Comparison of ENCODE assay signal across 26 cellular contexts in the genomic region with DNA sequence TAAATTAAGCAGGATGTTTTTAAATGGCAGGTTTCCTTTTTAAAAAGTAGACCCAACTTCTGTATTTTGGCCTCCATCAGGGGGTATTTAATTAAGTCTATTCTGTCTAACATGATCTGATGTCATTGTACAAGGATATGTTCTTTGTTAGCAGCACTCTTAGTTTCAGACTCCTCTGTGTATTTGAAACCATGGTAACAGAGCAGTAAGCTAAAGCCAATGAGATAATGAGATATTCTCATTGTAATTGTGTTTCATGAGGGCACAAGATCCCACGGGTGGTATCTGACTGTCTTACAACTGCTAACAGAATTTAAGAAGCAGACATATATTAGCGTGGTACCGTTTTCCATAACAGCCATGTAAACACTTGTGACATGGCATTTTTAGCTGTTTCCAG.
A peak's percentile ranks its signal among the peaks of the same experiment; 100 is the strongest.
DNase-seq lines count a peak whose midpoint lies in the region; ATAC-seq, FAIRE-seq and TF ChIP-seq lines count a peak whose summit lies in the region.
"Had no signal": no experiment of that assay in that cellular context is flagged by ENCODE, and none has a peak within 500 bp of the region (broad histone marks: within the 10 kb centered on the region; RNA-seq: fewer than 3 reads in every experiment).

No MANE protein-coding gene starts in this region.

- BruUV-seq in K562 (replicated peaks; lab: Mats Ljungman, UMichigan) (no TSS peak), mammary epithelial cell (replicated peaks; lab: Mats Ljungman, UMichigan) (no TSS peak)

- H3K36me3 Mint-ChIP-seq in activated CD4-positive, alpha-beta T cell treated with anti-CD3 and anti-CD28 coated beads, Interleukin-2, amount 10 ng/mL, durations not matched to agents 24 days and 14 days (ENCODE audit: low read depth), result no peaks in the 10 kb centered on the region
- H3K36me3 Mint-ChIP-seq: IgD-negative memory B cell, mesothelial cell of epicardium, natural killer cell had no signal

- H4K20me1 ChIP-seq in K562 (replicated peaks; ENCODE audit: control insufficient read depth, insufficient read depth, low read length), result no peaks in the 10 kb centered on the region
- no peaks in the 10 kb centered on the region for H4K20me1 ChIP-seq in mammary epithelial cell (ENCODE audit: insufficient read depth, low read length)

- CTCF ChIA-PET in K562 (lab: Yijun Ruan, JAX; ENCODE audit: low intra/inter-chr PET ratio) (no interaction called here), mammary epithelial cell (lab: Charles Lee; ENCODE audit: low non-redundant PET) (no interaction called here)

- WGBS in K562 (ENCODE audit: insufficient coverage, low coverage, missing lambda C conversion rate), result 0% methylated on average over 3 of the region's 3 CpGs
- WGBS in mesodermal cell (ENCODE audit: insufficient coverage in 2 of 2), 2 experiments, result 100% methylated on average over 1 of the region's 3 CpGs; no CpG with 5 or more reads in 1 of the 2 experiments
- 31% methylated on average over 3 of the region's 3 CpGs for WGBS in mammary epithelial cell (ENCODE audit: low coverage, missing lambda C conversion rate)

- H2AFZ ChIP-seq in K562 (ENCODE audit: low read depth, low read length), result no peak overlapping the region
- no peak overlapping the region for H2AFZ ChIP-seq in mammary epithelial cell (ENCODE audit: low read depth, low read length)

- H3K27ac ChIP-seq in K562 (ENCODE audit: extremely low read depth, low read depth, low read length) (no peak overlapping the region), mesodermal cell (ENCODE audit: low read depth, low read length, severe bottlenecking) (peak overlapping the region; percentile 70), mammary epithelial cell (ENCODE audit: insufficient read depth, low read depth, low read length) (no peak overlapping the region)
- H3K27ac ChIP-seq: esophagus squamous epithelium, sigmoid colon, transverse colon had no signal

- peak; percentile 26 for DNase-seq in GM04503 (ENCODE audit: low read depth)
- DNase-seq in NCI-H1417 treated with DMSO at 0.1 percent for 48 hours (lab: John Stamatoyannopoulos, UW), result peak; percentile 43
- no peak for DNase-seq in K562 (ENCODE audit: extremely low read depth in 1 of 4, low spot score in 3 of 4)
- DNase-seq in activated CD4-positive, alpha-beta T cell treated with anti-CD3 and anti-CD28 coated beads, Interleukin-2, amount 10 ng/mL, durations not matched to agents 24 days and 14 days, result no peak
- no peak for DNase-seq in SW 1271 (lab: John Stamatoyannopoulos, UW)
- DNase-seq in mammary epithelial cell, result no peak
- DNase-seq: activated B cell treated with CpG ODN at 0.5 μM for 24 hours; activated CD4-positive, alpha-beta T cell treated with anti-CD3 and anti-CD28 coated beads, Interleukin-2, amount 50 U/mL, for 48 hours; activated gamma-delta T cell; activated naive CD8-positive, alpha-beta T cell treated with anti-CD3 and anti-CD28 coated beads, Interleukin-2, amount 50 U/mL, for 24 hours; activated T-cell treated with anti-CD3 and anti-CD28 coated beads for 4 hours; Caco-2; effector memory CD4-positive, alpha-beta T cell; esophagus squamous epithelium; left colon; natural killer cell; NCI-H1694 treated with DMSO at 0.1 percent for 48 hours; posterior cingulate gyrus; RPMI8226; sigmoid colon; stimulated activated CD4-positive, alpha-beta T cell treated with anti-CD3 and anti-CD28 coated beads, Interleukin-15, amount 100 ng/mL, for 24 hours; T-helper 9 cell; transverse colon had no signal

- intact Hi-C loops in K562 (cut with micrococcal nuclease) (no loop called here), mammary epithelial cell (cut with micrococcal nuclease) (no loop called here)
- intact Hi-C loops in activated CD4-positive, alpha-beta T cell treated with anti-CD3 and anti-CD28 coated beads, Interleukin-2, amount 10 ng/mL, durations not matched to agents 24 days and 14 days (cut with micrococcal nuclease), result no loop called here

- in situ Hi-C loops in K562 (cut with MboI) (no loop called here), mammary epithelial cell (cut with MboI; ENCODE audit: low sequenced_read_pairs in 2 of 2) (no loop called here)

- no peaks in the 10 kb centered on the region for H3K4me1 Mint-ChIP-seq in activated CD4-positive, alpha-beta T cell treated with anti-CD3 and anti-CD28 coated beads, Interleukin-2, amount 10 ng/mL, durations not matched to agents 24 days and 14 days
- H3K4me1 Mint-ChIP-seq: activated B cell treated with CpG ODN at 0.5 μM for 24 hours; activated naive CD8-positive, alpha-beta T cell treated with anti-CD3 and anti-CD28 coated beads, Interleukin-2, amount 50 U/mL, for 24 hours; IgD-negative memory B cell; natural killer cell had no signal

- H3K9ac ChIP-seq in K562 (ENCODE audit: insufficient read depth in 1 of 2, low read depth in 2 of 2, low read length in 2 of 2) (no peak overlapping the region), mammary epithelial cell (ENCODE audit: insufficient read depth, low read length) (no peak overlapping the region)

- no peaks in the 10 kb centered on the region for H3K9me3 ChIP-seq in K562 (replicated peaks; ENCODE audit: control insufficient read depth, insufficient read depth, low read depth, low read length)
- H3K9me3 ChIP-seq in mesodermal cell (ENCODE audit: control insufficient read depth, low read length), result no peaks in the 10 kb centered on the region
- no peaks in the 10 kb centered on the region for H3K9me3 ChIP-seq in mammary epithelial cell (replicated peaks; ENCODE audit: insufficient read depth, low read length)
- H3K9me3 ChIP-seq: Caco-2, esophagus squamous epithelium, sigmoid colon, transverse colon had no signal

- H3K4me3 ChIP-seq in K562 (no peak overlapping the region), mesodermal cell (ENCODE audit: extremely low read depth, insufficient read depth, low read length, poor library complexity, severe bottlenecking) (no peak overlapping the region), mammary epithelial cell (replicated peaks in 1 of 3; ENCODE audit: insufficient read depth in 1 of 3, low read depth in 2 of 3, low read length in 3 of 3) (no peak overlapping the region)
- H3K4me3 ChIP-seq: esophagus squamous epithelium, sigmoid colon, transverse colon had no signal

- ATAC-seq in K562, result no peak
- ATAC-seq: activated naive CD8-positive, alpha-beta T cell treated with anti-CD3 and anti-CD28 coated beads, Interleukin-2, amount 50 U/mL, for 24 hours; left colon; natural killer cell had no signal

- FAIRE-seq in K562 (lab: Jason Lieb, UNC), result no peak

- dilution Hi-C loops in mammary epithelial cell (cut with HindIII; ENCODE audit: low sequenced_read_pairs), result loop anchor here (5.0 kb wide), 2 partner anchors 47 to 48 kb away; no protein-coding TSS in a partner anchor

- TF ChIP-seq CTCF in K562 (IDR thresholded peaks at IDR 0.05 in 2 of 3, conservative IDR thresholded peaks at IDR 0.05 in 1 of 3; ENCODE audit: insufficient read depth in 2 of 3, low read depth in 1 of 3, low read length in 3 of 3) (no peak), mammary epithelial cell (conservative IDR thresholded peaks at IDR 0.05 in 1 of 2, IDR thresholded peaks at IDR 0.05 in 1 of 2; ENCODE audit: extremely low read depth in 1 of 2, insufficient read depth in 1 of 2, low read depth in 1 of 2, low read length in 2 of 2) (no peak)

- H3K27me3 ChIP-seq in K562 (ENCODE audit: control insufficient read depth in 2 of 2, insufficient read depth in 2 of 2, low read length in 2 of 2) (peaks cover 6 to 7% of the 10 kb centered on the region in 2 experiments; a peak in 2 of 5 replicates), mammary epithelial cell (ENCODE audit: insufficient read depth, low read length) (peaks cover 6% of the 10 kb centered on the region)
- H3K27me3 ChIP-seq: esophagus squamous epithelium, sigmoid colon, transverse colon had no signal

- no peaks in the 10 kb centered on the region for H3K27me3 Mint-ChIP-seq in activated CD4-positive, alpha-beta T cell treated with anti-CD3 and anti-CD28 coated beads, Interleukin-2, amount 10 ng/mL, durations not matched to agents 24 days and 14 days
- H3K27me3 Mint-ChIP-seq: activated B cell treated with CpG ODN at 0.5 μM for 24 hours; activated naive CD8-positive, alpha-beta T cell treated with anti-CD3 and anti-CD28 coated beads, Interleukin-2, amount 50 U/mL, for 24 hours; IgD-negative memory B cell had no signal

- POLR2A ChIA-PET in K562 (lab: Yijun Ruan, JAX), result interaction anchor here (1.5 kb wide), 1 partner anchor 13 kb away, joined by 5 read pairs; no protein-coding TSS in a partner anchor

- H3K9me1 ChIP-seq in K562 (ENCODE audit: control insufficient read depth, insufficient read depth, low read length), result no peaks in the 10 kb centered on the region

- H3K36me3 ChIP-seq in K562 (ENCODE audit: control insufficient read depth, insufficient read depth, low read length) (no peaks in the 10 kb centered on the region), mesodermal cell (ENCODE audit: control insufficient read depth, insufficient read depth, low read length) (no peaks in the 10 kb centered on the region), mammary epithelial cell (ENCODE audit: insufficient read depth, low read length) (no peaks in the 10 kb centered on the region)
- H3K36me3 ChIP-seq: esophagus squamous epithelium, sigmoid colon, transverse colon had no signal

- no peak for TF ChIP-seq RAD21 in K562 (CRISPR knock-in tag; conservative IDR thresholded peaks at IDR 0.05 in 1 of 2, IDR thresholded peaks at IDR 0.05 in 1 of 2)

- no peak overlapping the region for H3K4me3 Mint-ChIP-seq in activated CD4-positive, alpha-beta T cell treated with anti-CD3 and anti-CD28 coated beads, Interleukin-2, amount 10 ng/mL, durations not matched to agents 24 days and 14 days
- H3K4me3 Mint-ChIP-seq: activated B cell treated with CpG ODN at 0.5 μM for 24 hours; activated naive CD8-positive, alpha-beta T cell treated with anti-CD3 and anti-CD28 coated beads, Interleukin-2, amount 50 U/mL, for 24 hours; IgD-negative memory B cell; mesothelial cell of epicardium; natural killer cell had no signal

- H3K4me1 ChIP-seq in K562 (replicated peaks in 1 of 2; ENCODE audit: control insufficient read depth in 2 of 2, insufficient read depth in 2 of 2, low read length in 2 of 2), result no peaks in the 10 kb centered on the region
- H3K4me1 ChIP-seq in mesodermal cell (ENCODE audit: control insufficient read depth, insufficient read depth, low read length, poor library complexity, severe bottlenecking), result no peaks in the 10 kb centered on the region
- H3K4me1 ChIP-seq in mammary epithelial cell (ENCODE audit: insufficient read depth, low read length), result no peaks in the 10 kb centered on the region
- H3K4me1 ChIP-seq: Caco-2, esophagus squamous epithelium, sigmoid colon, transverse colon had no signal

- TF ChIP-seq EP300 in K562 (IDR thresholded peaks at IDR 0.05; ENCODE audit: low read length), result no peak

- no peak overlapping the region for H3K4me2 ChIP-seq in K562 (ENCODE audit: insufficient read depth, low read length)
- H3K4me2 ChIP-seq in mammary epithelial cell (ENCODE audit: insufficient read depth, low read depth, low read length), result no peak overlapping the region

- no peaks in the 10 kb centered on the region for H3K9me3 Mint-ChIP-seq in activated CD4-positive, alpha-beta T cell treated with anti-CD3 and anti-CD28 coated beads, Interleukin-2, amount 10 ng/mL, durations not matched to agents 24 days and 14 days
- H3K9me3 Mint-ChIP-seq: activated naive CD8-positive, alpha-beta T cell treated with anti-CD3 and anti-CD28 coated beads, Interleukin-2, amount 50 U/mL, for 24 hours; mesothelial cell of epicardium had no signal

- TF ChIP-seq POLR2A in K562 (conservative IDR thresholded peaks at IDR 0.05), result no peak

- no peak overlapping the region for H3K27ac Mint-ChIP-seq in activated CD4-positive, alpha-beta T cell treated with anti-CD3 and anti-CD28 coated beads, Interleukin-2, amount 10 ng/mL, durations not matched to agents 24 days and 14 days
- H3K27ac Mint-ChIP-seq: activated B cell treated with CpG ODN at 0.5 μM for 24 hours; activated naive CD8-positive, alpha-beta T cell treated with anti-CD3 and anti-CD28 coated beads, Interleukin-2, amount 50 U/mL, for 24 hours; IgD-negative memory B cell; mesothelial cell of epicardium; natural killer cell had no signal

- H3K79me2 ChIP-seq in K562 (ENCODE audit: control insufficient read depth, insufficient read depth, low read length) (no peaks in the 10 kb centered on the region), mammary epithelial cell (ENCODE audit: insufficient read depth, low read length) (no peaks in the 10 kb centered on the region)

Comparison
In these comparisons a context has a peak if more than half of its experiments do, and no peak if none do; other contexts are left out.
1. DNase-seq: peak in GM04503 (single experiment) and NCI-H1417 treated with DMSO at 0.1 percent for 48 hours (single experiment); none in K562 (0 of 4), activated CD4-positive, alpha-beta T cell treated with anti-CD3 and anti-CD28 coated beads, Interleukin-2, amount 10 ng/mL, durations not matched to agents 24 days and 14 days (single experiment), SW 1271 (0 of 2) and mammary epithelial cell (single experiment).